ENCODE assay signal across 9 cellular contexts in genomic region chr6:11356404-11357155, GRCh38.
A peak's percentile ranks its signal among the peaks of the same experiment; 100 is the strongest.
DNase-seq lines count a peak whose midpoint lies in the region; ATAC-seq lines count a peak whose summit lies in the region.
"Had no signal": no experiment of that assay in that cellular context is flagged by ENCODE, and none has a peak within 500 bp of the region (broad histone marks: within the 10 kb centered on the region; RNA-seq: fewer than 3 reads in every experiment).

No MANE protein-coding gene starts in this region.

- H3K4me1 Mint-ChIP-seq in activated naive CD8-positive, alpha-beta T cell treated with anti-CD3 and anti-CD28 coated beads, Interleukin-2, amount 10 ng/mL, durations not matched to agents 7 days and 5 days, result peaks cover 62% of the 10 kb centered on the region
- H3K4me1 Mint-ChIP-seq in activated naive CD8-positive, alpha-beta T cell treated with anti-CD3 and anti-CD28 coated beads for 36 hours, result peaks cover 72% of the 10 kb centered on the region
- H3K4me1 Mint-ChIP-seq in effector memory CD8-positive, alpha-beta T cell (ENCODE audit: low read depth in 2 of 2), result peaks cover 49 to 65% of the 10 kb centered on the region in 2 donors
- H3K4me1 Mint-ChIP-seq in naive B cell, result peaks cover 76 to 93% (median 90%) of the 10 kb centered on the region in 3 donors

- no peaks in the 10 kb centered on the region for H3K36me3 ChIP-seq in urinary bladder (ENCODE audit: insufficient read depth)

- POLR2A ChIA-PET in activated naive CD8-positive, alpha-beta T cell treated with anti-CD3 and anti-CD28 coated beads, Interleukin-2, amount 10 ng/mL, durations not matched to agents 7 days and 5 days (lab: Charles Lee), result no interaction called here

- no peaks in the 10 kb centered on the region for H3K27me3 Mint-ChIP-seq in activated naive CD8-positive, alpha-beta T cell treated with anti-CD3 and anti-CD28 coated beads, Interleukin-2, amount 10 ng/mL, durations not matched to agents 7 days and 5 days
- no peaks in the 10 kb centered on the region for H3K27me3 Mint-ChIP-seq in activated naive CD8-positive, alpha-beta T cell treated with anti-CD3 and anti-CD28 coated beads for 36 hours
- H3K27me3 Mint-ChIP-seq in effector memory CD8-positive, alpha-beta T cell, result no peaks in the 10 kb centered on the region
- no peaks in the 10 kb centered on the region for H3K27me3 Mint-ChIP-seq in naive B cell

- peak overlapping the region; percentile 35 for H3K4me3 Mint-ChIP-seq in activated naive CD8-positive, alpha-beta T cell treated with anti-CD3 and anti-CD28 coated beads, Interleukin-2, amount 10 ng/mL, durations not matched to agents 7 days and 5 days
- H3K4me3 Mint-ChIP-seq in activated naive CD8-positive, alpha-beta T cell treated with anti-CD3 and anti-CD28 coated beads for 36 hours, result no peak overlapping the region
- peak overlapping the region; percentile 51 to 60 for H3K4me3 Mint-ChIP-seq in effector memory CD8-positive, alpha-beta T cell
- H3K4me3 Mint-ChIP-seq in naive B cell, result peak overlapping the region in 6 of 8 donors; percentile 51 to 84 (median 72)

- no peak for DNase-seq in activated naive CD8-positive, alpha-beta T cell treated with anti-CD3 and anti-CD28 coated beads, Interleukin-2, amount 10 ng/mL, durations not matched to agents 7 days and 5 days
- DNase-seq in activated naive CD8-positive, alpha-beta T cell treated with anti-CD3 and anti-CD28 coated beads for 36 hours, result no peak
- no peak for DNase-seq in effector memory CD8-positive, alpha-beta T cell
- no peak for DNase-seq in naive B cell
- DNase-seq: hypothalamus had no signal

- no peaks in the 10 kb centered on the region for H3K4me1 ChIP-seq in urinary bladder (ENCODE audit: insufficient read depth)

- no peak overlapping the region for H3K4me3 ChIP-seq in urinary bladder (ENCODE audit: low read depth, low read length)

- peaks cover 11% of the 10 kb centered on the region for H3K9me3 Mint-ChIP-seq in activated naive CD8-positive, alpha-beta T cell treated with anti-CD3 and anti-CD28 coated beads, Interleukin-2, amount 10 ng/mL, durations not matched to agents 7 days and 5 days
- peaks cover 25% of the 10 kb centered on the region for H3K9me3 Mint-ChIP-seq in activated naive CD8-positive, alpha-beta T cell treated with anti-CD3 and anti-CD28 coated beads for 36 hours
- peaks cover 2 to 10% of the 10 kb centered on the region in 2 donors for H3K9me3 Mint-ChIP-seq in effector memory CD8-positive, alpha-beta T cell
- H3K9me3 Mint-ChIP-seq in naive B cell, result peaks cover 0 to 9% (median 4%) of the 10 kb centered on the region in 7 donors

- 80% methylated on average over 11 of the region's 11 CpGs for WGBS in urinary bladder

- H3K27ac ChIP-seq in urinary bladder (ENCODE audit: low read depth), result peak overlapping the region; percentile 61

- ATAC-seq in activated naive CD8-positive, alpha-beta T cell treated with anti-CD3 and anti-CD28 coated beads, Interleukin-2, amount 10 ng/mL, durations not matched to agents 7 days and 5 days (ENCODE audit: low read depth), result no peak
- no peak for ATAC-seq in effector memory CD8-positive, alpha-beta T cell (replicated peaks)
- ATAC-seq in naive B cell (ENCODE audit: low read depth in 2 of 2), result peak in 1 of 2 donors; percentile 63
- no peak for ATAC-seq in HG03159 (IDR thresholded peaks at IDR 0.05; ENCODE audit: unreplicated experiment)
- ATAC-seq in HG03135 (IDR thresholded peaks at IDR 0.05; ENCODE audit: unreplicated experiment), result no peak
- ATAC-seq in HG02763 (IDR thresholded peaks at IDR 0.05; ENCODE audit: unreplicated experiment), result no peak

- peak overlapping the region; percentile 68 for H3K27ac Mint-ChIP-seq in activated naive CD8-positive, alpha-beta T cell treated with anti-CD3 and anti-CD28 coated beads, Interleukin-2, amount 10 ng/mL, durations not matched to agents 7 days and 5 days
- no peak overlapping the region for H3K27ac Mint-ChIP-seq in activated naive CD8-positive, alpha-beta T cell treated with anti-CD3 and anti-CD28 coated beads for 36 hours
- peak overlapping the region; percentile 57 to 66 for H3K27ac Mint-ChIP-seq in effector memory CD8-positive, alpha-beta T cell
- peak overlapping the region in 4 of 6 donors; percentile 84 to 93 (median 90) for H3K27ac Mint-ChIP-seq in naive B cell

- H3K36me3 Mint-ChIP-seq in activated naive CD8-positive, alpha-beta T cell treated with anti-CD3 and anti-CD28 coated beads, Interleukin-2, amount 10 ng/mL, durations not matched to agents 7 days and 5 days, result peaks cover 65% of the 10 kb centered on the region
- H3K36me3 Mint-ChIP-seq in activated naive CD8-positive, alpha-beta T cell treated with anti-CD3 and anti-CD28 coated beads for 36 hours, result peaks cover 85% of the 10 kb centered on the region
- H3K36me3 Mint-ChIP-seq in effector memory CD8-positive, alpha-beta T cell (ENCODE audit: insufficient read depth), result peaks cover 26% of the 10 kb centered on the region
- H3K36me3 Mint-ChIP-seq in naive B cell, result peaks cover 52 to 54% of the 10 kb centered on the region in 2 donors
